ENCODE assay signal across 14 cellular contexts in genomic region chr12:91181053-91181452, GRCh38. TPM values are rescaled to one million over a fixed set of nuclear protein-coding genes. Genes with fewer than 3 reads are reported as not detected.
DNase-seq lines count a peak whose midpoint lies in the region; ATAC-seq, FAIRE-seq and TF ChIP-seq lines count a peak whose summit lies in the region.
"Had no signal": no experiment of that assay in that cellular context is flagged by ENCODE, and none has a peak within 500 bp of the region (broad histone marks: within the 10 kb centered on the region; RNA-seq: fewer than 3 reads in every experiment).

No MANE protein-coding gene starts in this region.

- H3K4me1 ChIP-seq in adrenal gland (replicated peaks in 1 of 2) = no peaks in the 10 kb centered on the region
- H3K4me1 ChIP-seq in right cardiac atrium (ENCODE audit: control insufficient read depth, insufficient read depth, low read length) = no peaks in the 10 kb centered on the region
- no peaks in the 10 kb centered on the region for H3K4me1 ChIP-seq in small intestine (ENCODE audit: control insufficient read depth in 2 of 2, insufficient read depth in 1 of 2, low read depth in 1 of 2, low read length in 1 of 2)
- no peaks in the 10 kb centered on the region for H3K4me1 ChIP-seq in PC-9 (replicated peaks; ENCODE audit: insufficient read depth)

- H3K4me1 Mint-ChIP-seq in progenitor cell of endocrine pancreas (ENCODE audit: low read depth) = no peaks in the 10 kb centered on the region
- H3K4me1 Mint-ChIP-seq: activated CD8-positive, alpha-beta memory T cell treated with anti-CD3 and anti-CD28 coated beads, Interleukin-2, amount 10 ng/mL, durations not matched to agents 7 days and 5 days had no signal

- no peak overlapping the region for H3K4me3 Mint-ChIP-seq in progenitor cell of endocrine pancreas (ENCODE audit: low read depth)
- H3K4me3 Mint-ChIP-seq: activated CD8-positive, alpha-beta memory T cell treated with anti-CD3 and anti-CD28 coated beads, Interleukin-2, amount 10 ng/mL, durations not matched to agents 7 days and 5 days; type B pancreatic cell had no signal

- H3K27ac ChIP-seq in adrenal gland = peak overlapping the region in 4 of 5 donors; percentile 40 to 76 (median 60)
- no peak overlapping the region for H3K27ac ChIP-seq in right cardiac atrium (ENCODE audit: low read length)
- H3K27ac ChIP-seq in small intestine (ENCODE audit: low read depth in 1 of 2, low read length in 1 of 2) = no peak overlapping the region
- no peak overlapping the region for H3K27ac ChIP-seq in PC-9

- H3K36me3 ChIP-seq in adrenal gland (replicated peaks in 1 of 2) (no peaks in the 10 kb centered on the region), small intestine (ENCODE audit: control insufficient read depth in 2 of 2, insufficient read depth in 2 of 2, low read length in 2 of 2) (no peaks in the 10 kb centered on the region), PC-9 (ENCODE audit: low read depth) (no peaks in the 10 kb centered on the region)

- no peak for ATAC-seq in right cardiac atrium
- ATAC-seq: activated CD8-positive, alpha-beta memory T cell treated with anti-CD3 and anti-CD28 coated beads, Interleukin-2, amount 10 ng/mL, durations not matched to agents 7 days and 5 days had no signal

- WGBS in adrenal gland, 4 donors = 12 to 24% (median 17%) methylated on average over 3 of the region's 3 CpGs
- WGBS in right cardiac atrium = 25% methylated on average over 3 of the region's 3 CpGs
- WGBS in small intestine, 3 donors = 14 to 24% (median 20%) methylated on average over 3 of the region's 3 CpGs

- H3F3A ChIP-seq in PC-9 (ENCODE audit: insufficient read depth, low read depth) = no peaks in the 10 kb centered on the region

- H3K36me3 Mint-ChIP-seq in progenitor cell of endocrine pancreas (ENCODE audit: insufficient read depth) = no peaks in the 10 kb centered on the region
- H3K36me3 Mint-ChIP-seq: activated CD8-positive, alpha-beta memory T cell treated with anti-CD3 and anti-CD28 coated beads, Interleukin-2, amount 10 ng/mL, durations not matched to agents 7 days and 5 days had no signal

- no peaks in the 10 kb centered on the region for H3K79me2 ChIP-seq in PC-9 (ENCODE audit: low read depth)

- TF ChIP-seq CTCF in adrenal gland (IDR thresholded peaks at IDR 0.05) (no peak), progenitor cell of endocrine pancreas (IDR thresholded peaks at IDR 0.05; ENCODE audit: unreplicated experiment) (no peak), PC-9 (conservative IDR thresholded peaks at IDR 0.05) (no peak)

- no peak for TF ChIP-seq POLR2A in adrenal gland (IDR thresholded peaks at IDR 0.05)

- no peaks in the 10 kb centered on the region for H3K9me3 Mint-ChIP-seq in progenitor cell of endocrine pancreas (ENCODE audit: low read depth)
- H3K9me3 Mint-ChIP-seq: type B pancreatic cell had no signal

- H3K9me2 ChIP-seq in PC-9 (ENCODE audit: insufficient read depth) = no peaks in the 10 kb centered on the region

- H3K9me3 ChIP-seq in adrenal gland (replicated peaks in 1 of 3) (no peaks in the 10 kb centered on the region), right cardiac atrium (ENCODE audit: control insufficient read depth, low read length) (no peaks in the 10 kb centered on the region), small intestine (ENCODE audit: control insufficient read depth, low read depth) (no peaks in the 10 kb centered on the region), PC-9 (ENCODE audit: insufficient read depth, low read depth) (no peaks in the 10 kb centered on the region; the same call in 1 of the 2 replicates)

- no peak overlapping the region for H3K4me2 ChIP-seq in PC-9

- no peak overlapping the region for H3K27ac Mint-ChIP-seq in progenitor cell of endocrine pancreas
- H3K27ac Mint-ChIP-seq: activated CD8-positive, alpha-beta memory T cell treated with anti-CD3 and anti-CD28 coated beads, Interleukin-2, amount 10 ng/mL, durations not matched to agents 7 days and 5 days; type B pancreatic cell had no signal

- POLR2A ChIA-PET in PC-9 (lab: Charles Lee; ENCODE audit: unreplicated experiment) = interaction anchor here (0.6 kb wide), 1 partner anchor 397 kb away, joined by 4 read pairs; no protein-coding TSS in a partner anchor

- CTCF ChIA-PET in PC-9 (lab: Charles Lee) = no interaction called here

- no peaks in the 10 kb centered on the region for H3K27me3 Mint-ChIP-seq in progenitor cell of endocrine pancreas
- H3K27me3 Mint-ChIP-seq: activated CD8-positive, alpha-beta memory T cell treated with anti-CD3 and anti-CD28 coated beads, Interleukin-2, amount 10 ng/mL, durations not matched to agents 7 days and 5 days; type B pancreatic cell had no signal

- H2AFZ ChIP-seq in PC-9 = no peak overlapping the region

- DNase-seq in EH (ENCODE audit: low read depth) (peak; percentile 21), adrenal gland (no peak), right cardiac atrium (no peak), small intestine (peak; percentile 6), progenitor cell of endocrine pancreas (ENCODE audit: low spot score, unreplicated experiment) (no peak), PC-9 (no peak), C1 segment of cervical spinal cord (lab: John Stamatoyannopoulos, UW) (no peak), T-helper 9 cell (no peak)
- DNase-seq: activated CD8-positive, alpha-beta memory T cell treated with anti-CD3 and anti-CD28 coated beads, Interleukin-2, amount 10 ng/mL, durations not matched to agents 7 days and 5 days; GOT3; NCI-H1694; nucleus accumbens had no signal

- no peaks in the 10 kb centered on the region for H3K27me3 ChIP-seq in adrenal gland
- no peaks in the 10 kb centered on the region for H3K27me3 ChIP-seq in right cardiac atrium (ENCODE audit: control insufficient read depth, insufficient read depth)
- no peaks in the 10 kb centered on the region for H3K27me3 ChIP-seq in small intestine (ENCODE audit: control insufficient read depth in 2 of 2, insufficient read depth in 2 of 2, low read length in 2 of 2)
- H3K27me3 ChIP-seq in PC-9 (ENCODE audit: insufficient read depth, low read depth) = no peaks in the 10 kb centered on the region

- H4K20me1 ChIP-seq in PC-9 (ENCODE audit: insufficient read depth) = no peaks in the 10 kb centered on the region

- no TSS peak for BruUV-seq in PC-9 (replicated peaks; lab: Mats Ljungman, UMichigan)

- peak overlapping the region in 1 of 4 donors; percentile 57 for H3K4me3 ChIP-seq in adrenal gland
- peak overlapping the region; percentile 76 for H3K4me3 ChIP-seq in right cardiac atrium (ENCODE audit: low read length)
- H3K4me3 ChIP-seq in small intestine (ENCODE audit: low read depth in 1 of 2, low read length in 2 of 2) = no peak overlapping the region
- H3K4me3 ChIP-seq in PC-9 = no peak overlapping the region

- intact Hi-C loops in adrenal gland (cut with DNase I) (no loop called here), right cardiac atrium (cut with DNase I) (loop anchor here in 1 of 4 donors (10.0 kb wide), 1 partner anchor 64 kb away; no protein-coding TSS in a partner anchor), PC-9 (cut with micrococcal nuclease; ENCODE audit: unreplicated experiment) (no loop called here)

- no peak for FAIRE-seq in small intestine (lab: Jason Lieb, UNC)

RNA-seq across cellular contexts. Expression of gene DCN, which starts 1.6 kb away (rescaled TPM):
- total RNA-seq in adrenal gland = 1,000 to 10,000 TPM in 5 of 8 donors, 100 to 1,000 TPM in 3; 609 to 2,358 (median 1,256) TPM
- polyA plus RNA-seq in adrenal gland = 100 to 1,000 TPM; 491 to 572 (median 508) TPM
- 1,000 to 10,000 TPM; 1,110 to 1,790 (median 1,514) TPM for total RNA-seq in right cardiac atrium
- 764 TPM for polyA plus RNA-seq in right cardiac atrium
- 100 to 1,000 TPM in 1 of 3 donors, 10 to 100 TPM in 1, 1 to 10 TPM in 1; 8.1 to 390 (median 55.4) TPM for polyA plus RNA-seq in small intestine
- 0.55 TPM in 1 of 2 replicates, not detected in the other for total RNA-seq in progenitor cell of endocrine pancreas
- not detected in 2 replicates for total RNA-seq in PC-9 (2021)
- total RNA-seq: activated CD8-positive, alpha-beta memory T cell treated with anti-CD3 and anti-CD28 coated beads, Interleukin-2, amount 10 ng/mL, durations not matched to agents 7 days and 5 days; OCI-LY7 had no signal

Comparison
In these comparisons a context has a peak if more than half of its experiments do, and no peak if none do; other contexts are left out.
1. DNase-seq: peak in EH (single experiment) and small intestine (single experiment); none in adrenal gland (0 of 7), right cardiac atrium (0 of 3), progenitor cell of endocrine pancreas (single experiment), PC-9 (0 of 2), C1 segment of cervical spinal cord (0 of 14) and T-helper 9 cell (single experiment).
2. H3K27ac ChIP-seq: peak in adrenal gland (4 of 5); none in right cardiac atrium (single experiment), small intestine (0 of 2) and PC-9 (single experiment).
3. RNA of gene DCN, which starts 1.6 kb away (total RNA-seq): 1,110 to 1,790 TPM in right cardiac atrium and 609 to 2,358 TPM in adrenal gland; 0.55 TPM in progenitor cell of endocrine pancreas and not detected in PC-9; every median in the first group is over 100 times any median in the second.